Comparison of ENCODE assay signal across 1 cellular context in the genomic region with DNA sequence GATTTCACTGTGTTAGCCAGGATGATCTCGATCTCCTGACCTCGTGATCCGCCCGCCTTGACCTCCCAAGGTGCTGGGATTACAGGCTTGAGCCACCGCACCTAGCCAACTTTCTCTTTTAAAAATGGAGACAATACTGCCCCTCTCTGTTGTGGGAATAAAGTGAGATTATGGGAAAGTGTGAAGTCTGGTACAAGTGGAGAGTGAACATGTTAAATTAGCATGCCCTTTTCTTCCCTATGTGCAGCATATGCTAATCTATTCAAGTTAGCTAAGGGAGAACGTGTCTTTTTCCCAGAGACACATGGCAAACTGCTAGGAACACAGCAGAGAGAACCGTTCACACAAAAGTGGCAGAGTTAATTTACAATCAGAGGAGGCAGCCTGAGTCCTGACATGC.
TF ChIP-seq lines count a peak whose summit lies in the region.

No MANE protein-coding gene starts in this region.

TF ChIP-seq in HCT116, 20 proteins besides CTCF, POLR2A, EP300 and RAD21:
- TF ChIP-seq ZBTB33 (IDR thresholded peaks at IDR 0.05; ENCODE audit: extremely low read depth, insufficient replicate concordance, low read length) (no peak), YY1 (IDR thresholded peaks at IDR 0.05; ENCODE audit: extremely low read depth, insufficient replicate concordance, low read depth, low read length) (no peak), FOSL1 (IDR thresholded peaks at IDR 0.05; ENCODE audit: low read depth) (no peak), SP1 (IDR thresholded peaks at IDR 0.05; ENCODE audit: low read depth) (no peak), POLR2AphosphoS5 (IDR thresholded peaks at IDR 0.05; ENCODE audit: low read depth, low read length) (no peak), TCF7L2 (IDR thresholded peaks at IDR 0.05; ENCODE audit: borderline replicate concordance, extremely low read depth, insufficient read depth, insufficient read length) (no peak), EZH2phosphoT487 (IDR thresholded peaks at IDR 0.05; ENCODE audit: borderline replicate concordance) (no peak), CBX3 (IDR thresholded peaks at IDR 0.05; ENCODE audit: low read depth) (no peak)
